In the genomic region with DNA sequence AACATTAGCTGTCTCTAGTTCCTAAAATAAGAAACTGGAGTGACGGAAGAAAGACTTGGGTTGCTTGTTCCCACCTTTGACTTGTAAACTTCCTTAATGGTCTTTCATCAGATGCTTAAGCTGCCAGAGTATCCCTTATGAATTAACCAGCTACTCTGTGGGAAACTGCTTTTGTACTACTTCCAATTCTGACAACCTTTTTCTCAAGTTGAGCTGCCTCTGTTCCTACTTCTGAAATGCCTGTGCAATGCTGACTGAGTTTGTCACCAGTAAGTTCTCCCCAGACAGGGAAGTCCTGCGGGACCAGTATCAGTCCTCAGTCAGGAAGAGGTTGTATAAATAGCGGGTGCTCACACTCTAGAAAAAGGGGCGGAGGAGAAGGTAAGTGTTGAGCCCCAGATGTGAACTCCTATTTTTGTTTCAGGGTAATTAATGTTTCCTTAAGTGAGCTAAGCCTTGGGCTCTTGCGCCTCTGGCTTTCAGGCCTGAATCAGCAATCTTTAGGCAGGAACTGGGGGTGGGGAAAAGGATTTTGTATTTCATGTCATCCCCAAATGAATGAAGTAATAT, we compare ENCODE assay signal across 1 cellular context.
A peak's percentile ranks its signal among the peaks of the same experiment; 100 is the strongest.
TF ChIP-seq lines count a peak whose summit lies in the region.

No MANE protein-coding gene starts in this region.

TF ChIP-seq in HEK293, 187 proteins besides CTCF, POLR2A, EP300 and RAD21 (continued from another document and continues in another):
- TF ChIP-seq, protein P1, sequence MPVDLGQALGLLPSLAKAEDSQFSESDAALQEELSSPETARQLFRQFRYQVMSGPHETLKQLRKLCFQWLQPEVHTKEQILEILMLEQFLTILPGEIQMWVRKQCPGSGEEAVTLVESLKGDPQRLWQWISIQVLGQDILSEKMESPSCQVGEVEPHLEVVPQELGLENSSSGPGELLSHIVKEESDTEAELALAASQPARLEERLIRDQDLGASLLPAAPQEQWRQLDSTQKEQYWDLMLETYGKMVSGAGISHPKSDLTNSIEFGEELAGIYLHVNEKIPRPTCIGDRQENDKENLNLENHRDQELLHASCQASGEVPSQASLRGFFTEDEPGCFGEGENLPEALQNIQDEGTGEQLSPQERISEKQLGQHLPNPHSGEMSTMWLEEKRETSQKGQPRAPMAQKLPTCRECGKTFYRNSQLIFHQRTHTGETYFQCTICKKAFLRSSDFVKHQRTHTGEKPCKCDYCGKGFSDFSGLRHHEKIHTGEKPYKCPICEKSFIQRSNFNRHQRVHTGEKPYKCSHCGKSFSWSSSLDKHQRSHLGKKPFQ (tag by site-specific recombination; IDR thresholded peaks at IDR 0.05), result peak; percentile 86
- TF ChIP-seq, protein P2, sequence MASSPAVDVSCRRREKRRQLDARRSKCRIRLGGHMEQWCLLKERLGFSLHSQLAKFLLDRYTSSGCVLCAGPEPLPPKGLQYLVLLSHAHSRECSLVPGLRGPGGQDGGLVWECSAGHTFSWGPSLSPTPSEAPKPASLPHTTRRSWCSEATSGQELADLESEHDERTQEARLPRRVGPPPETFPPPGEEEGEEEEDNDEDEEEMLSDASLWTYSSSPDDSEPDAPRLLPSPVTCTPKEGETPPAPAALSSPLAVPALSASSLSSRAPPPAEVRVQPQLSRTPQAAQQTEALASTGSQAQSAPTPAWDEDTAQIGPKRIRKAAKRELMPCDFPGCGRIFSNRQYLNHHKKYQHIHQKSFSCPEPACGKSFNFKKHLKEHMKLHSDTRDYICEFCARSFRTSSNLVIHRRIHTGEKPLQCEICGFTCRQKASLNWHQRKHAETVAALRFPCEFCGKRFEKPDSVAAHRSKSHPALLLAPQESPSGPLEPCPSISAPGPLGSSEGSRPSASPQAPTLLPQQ (tag by site-specific recombination; IDR thresholded peaks at IDR 0.05), result no peak
- TF ChIP-seq, protein P3, sequence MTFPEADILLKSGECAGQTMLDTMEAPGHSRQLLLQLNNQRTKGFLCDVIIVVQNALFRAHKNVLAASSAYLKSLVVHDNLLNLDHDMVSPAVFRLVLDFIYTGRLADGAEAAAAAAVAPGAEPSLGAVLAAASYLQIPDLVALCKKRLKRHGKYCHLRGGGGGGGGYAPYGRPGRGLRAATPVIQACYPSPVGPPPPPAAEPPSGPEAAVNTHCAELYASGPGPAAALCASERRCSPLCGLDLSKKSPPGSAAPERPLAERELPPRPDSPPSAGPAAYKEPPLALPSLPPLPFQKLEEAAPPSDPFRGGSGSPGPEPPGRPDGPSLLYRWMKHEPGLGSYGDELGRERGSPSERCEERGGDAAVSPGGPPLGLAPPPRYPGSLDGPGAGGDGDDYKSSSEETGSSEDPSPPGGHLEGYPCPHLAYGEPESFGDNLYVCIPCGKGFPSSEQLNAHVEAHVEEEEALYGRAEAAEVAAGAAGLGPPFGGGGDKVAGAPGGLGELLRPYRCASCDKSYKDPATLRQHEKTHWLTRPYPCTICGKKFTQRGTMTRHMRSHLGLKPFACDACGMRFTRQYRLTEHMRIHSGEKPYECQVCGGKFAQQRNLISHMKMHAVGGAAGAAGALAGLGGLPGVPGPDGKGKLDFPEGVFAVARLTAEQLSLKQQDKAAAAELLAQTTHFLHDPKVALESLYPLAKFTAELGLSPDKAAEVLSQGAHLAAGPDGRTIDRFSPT (tag by site-specific recombination; IDR thresholded peaks at IDR 0.05), result no peak
- TF ChIP-seq ZNF529 (tag by site-specific recombination; IDR thresholded peaks at IDR 0.05; ENCODE audit: insufficient replicate concordance) (no peak), GFI1B (tag by site-specific recombination; IDR thresholded peaks at IDR 0.05) (no peak), SCRT2 (tag by site-specific recombination; IDR thresholded peaks at IDR 0.05) (no peak), ZNF626 (tag by site-specific recombination; IDR thresholded peaks at IDR 0.05) (no peak), ZBTB21 (tag by site-specific recombination; IDR thresholded peaks at IDR 0.05) (no peak), ZNF302 (tag by site-specific recombination; IDR thresholded peaks at IDR 0.05; ENCODE audit: low read depth) (no peak), ZNF366 (tag by site-specific recombination; conservative IDR thresholded peaks at IDR 0.05) (no peak), HOXA7 (CRISPR knock-in tag; IDR thresholded peaks at IDR 0.05; ENCODE audit: borderline replicate concordance) (no peak), WT1 (tag by site-specific recombination; IDR thresholded peaks at IDR 0.05) (no peak), ZBTB8A (tag by site-specific recombination; IDR thresholded peaks at IDR 0.05) (peak; percentile 60; the same call in 1 of the 2 replicates), ZNF596 (tag by site-specific recombination; IDR thresholded peaks at IDR 0.05) (no peak), ZEB2 (tag by site-specific recombination; IDR thresholded peaks at IDR 0.05) (no peak), ZNF449 (tag by site-specific recombination; IDR thresholded peaks at IDR 0.05) (no peak), YY1 (tag by site-specific recombination; IDR thresholded peaks at IDR 0.05) (no peak), ZNF266 (tag by site-specific recombination; IDR thresholded peaks at IDR 0.05; ENCODE audit: low read depth) (no peak), ZNF37A (tag by site-specific recombination; IDR thresholded peaks at IDR 0.05) (no peak), ZNF664 (tag by site-specific recombination; IDR thresholded peaks at IDR 0.05) (no peak), PRDM6 (tag by site-specific recombination; IDR thresholded peaks at IDR 0.05) (no peak), ZNF157 (tag by site-specific recombination; IDR thresholded peaks at IDR 0.05) (no peak), SP7 (tag by site-specific recombination; IDR thresholded peaks at IDR 0.05) (peak; percentile 42; the same call in 1 of the 2 replicates), ZBTB20 (tag by site-specific recombination; IDR thresholded peaks at IDR 0.05) (no peak), ZBTB17 (tag by site-specific recombination; IDR thresholded peaks at IDR 0.05) (peak; percentile 46; the same call in 1 of the 2 replicates), ZNF629 (tag by site-specific recombination; IDR thresholded peaks at IDR 0.05) (peak; percentile 49; the same call in 1 of the 2 replicates), ZNF174 (tag by site-specific recombination; IDR thresholded peaks at IDR 0.05) (no peak), RBAK (tag by site-specific recombination; IDR thresholded peaks at IDR 0.05) (no peak), ZNF555 (tag by site-specific recombination; conservative IDR thresholded peaks at IDR 0.05) (no peak), ZBTB11 (tag by site-specific recombination; conservative IDR thresholded peaks at IDR 0.05; ENCODE audit: low read depth) (no peak)
- TF ChIP-seq, protein P4, sequence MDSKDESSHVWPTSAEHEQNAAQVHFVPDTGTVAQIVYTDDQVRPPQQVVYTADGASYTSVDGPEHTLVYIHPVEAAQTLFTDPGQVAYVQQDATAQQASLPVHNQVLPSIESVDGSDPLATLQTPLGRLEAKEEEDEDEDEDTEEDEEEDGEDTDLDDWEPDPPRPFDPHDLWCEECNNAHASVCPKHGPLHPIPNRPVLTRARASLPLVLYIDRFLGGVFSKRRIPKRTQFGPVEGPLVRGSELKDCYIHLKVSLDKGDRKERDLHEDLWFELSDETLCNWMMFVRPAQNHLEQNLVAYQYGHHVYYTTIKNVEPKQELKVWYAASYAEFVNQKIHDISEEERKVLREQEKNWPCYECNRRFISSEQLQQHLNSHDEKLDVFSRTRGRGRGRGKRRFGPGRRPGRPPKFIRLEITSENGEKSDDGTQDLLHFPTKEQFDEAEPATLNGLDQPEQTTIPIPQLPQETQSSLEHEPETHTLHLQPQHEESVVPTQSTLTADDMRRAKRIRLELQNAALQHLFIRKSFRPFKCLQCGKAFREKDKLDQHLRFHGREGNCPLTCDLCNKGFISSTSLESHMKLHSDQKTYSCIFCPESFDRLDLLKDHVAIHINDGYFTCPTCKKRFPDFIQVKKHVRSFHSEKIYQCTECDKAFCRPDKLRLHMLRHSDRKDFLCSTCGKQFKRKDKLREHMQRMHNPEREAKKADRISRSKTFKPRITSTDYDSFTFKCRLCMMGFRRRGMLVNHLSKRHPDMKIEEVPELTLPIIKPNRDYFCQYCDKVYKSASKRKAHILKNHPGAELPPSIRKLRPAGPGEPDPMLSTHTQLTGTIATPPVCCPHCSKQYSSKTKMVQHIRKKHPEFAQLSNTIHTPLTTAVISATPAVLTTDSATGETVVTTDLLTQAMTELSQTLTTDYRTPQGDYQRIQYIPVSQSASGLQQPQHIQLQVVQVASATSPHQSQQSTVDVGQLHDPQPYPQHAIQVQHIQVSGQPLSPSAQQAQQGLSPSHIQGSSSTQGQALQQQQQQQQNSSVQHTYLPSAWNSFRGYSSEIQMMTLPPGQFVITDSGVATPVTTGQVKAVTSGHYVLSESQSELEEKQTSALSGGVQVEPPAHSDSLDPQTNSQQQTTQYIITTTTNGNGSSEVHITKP (tag by site-specific recombination; IDR thresholded peaks at IDR 0.05), result peak; percentile 37; the same call in 1 of the 2 replicates
- TF ChIP-seq, protein P5, sequence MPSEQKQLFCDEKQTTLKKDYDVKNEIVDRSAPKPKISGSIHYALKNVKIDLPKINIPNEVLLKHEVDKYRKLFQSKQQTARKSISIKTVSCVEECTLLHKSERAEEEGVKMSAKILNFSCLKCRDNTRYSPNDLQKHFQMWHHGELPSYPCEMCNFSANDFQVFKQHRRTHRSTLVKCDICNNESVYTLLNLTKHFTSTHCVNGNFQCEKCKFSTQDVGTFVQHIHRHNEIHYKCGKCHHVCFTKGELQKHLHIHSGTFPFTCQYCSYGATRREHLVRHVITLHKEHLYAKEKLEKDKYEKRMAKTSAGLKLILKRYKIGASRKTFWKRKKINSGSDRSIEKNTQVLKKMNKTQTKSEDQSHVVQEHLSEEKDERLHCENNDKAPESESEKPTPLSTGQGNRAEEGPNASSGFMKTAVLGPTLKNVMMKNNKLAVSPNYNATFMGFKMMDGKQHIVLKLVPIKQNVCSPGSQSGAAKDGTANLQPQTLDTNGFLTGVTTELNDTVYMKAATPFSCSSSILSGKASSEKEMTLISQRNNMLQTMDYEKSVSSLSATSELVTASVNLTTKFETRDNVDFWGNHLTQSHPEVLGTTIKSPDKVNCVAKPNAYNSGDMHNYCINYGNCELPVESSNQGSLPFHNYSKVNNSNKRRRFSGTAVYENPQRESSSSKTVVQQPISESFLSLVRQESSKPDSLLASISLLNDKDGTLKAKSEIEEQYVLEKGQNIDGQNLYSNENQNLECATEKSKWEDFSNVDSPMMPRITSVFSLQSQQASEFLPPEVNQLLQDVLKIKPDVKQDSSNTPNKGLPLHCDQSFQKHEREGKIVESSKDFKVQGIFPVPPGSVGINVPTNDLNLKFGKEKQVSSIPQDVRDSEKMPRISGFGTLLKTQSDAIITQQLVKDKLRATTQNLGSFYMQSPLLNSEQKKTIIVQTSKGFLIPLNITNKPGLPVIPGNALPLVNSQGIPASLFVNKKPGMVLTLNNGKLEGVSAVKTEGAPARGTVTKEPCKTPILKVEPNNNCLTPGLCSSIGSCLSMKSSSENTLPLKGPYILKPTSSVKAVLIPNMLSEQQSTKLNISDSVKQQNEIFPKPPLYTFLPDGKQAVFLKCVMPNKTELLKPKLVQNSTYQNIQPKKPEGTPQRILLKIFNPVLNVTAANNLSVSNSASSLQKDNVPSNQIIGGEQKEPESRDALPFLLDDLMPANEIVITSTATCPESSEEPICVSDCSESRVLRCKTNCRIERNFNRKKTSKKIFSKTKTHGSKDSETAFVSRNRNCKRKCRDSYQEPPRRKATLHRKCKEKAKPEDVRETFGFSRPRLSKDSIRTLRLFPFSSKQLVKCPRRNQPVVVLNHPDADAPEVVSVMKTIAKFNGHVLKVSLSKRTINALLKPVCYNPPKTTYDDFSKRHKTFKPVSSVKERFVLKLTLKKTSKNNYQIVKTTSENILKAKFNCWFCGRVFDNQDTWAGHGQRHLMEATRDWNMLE (tag by site-specific recombination; conservative IDR thresholded peaks at IDR 0.05; ENCODE audit: low read depth), result no peak
